Comparison of ENCODE assay signal across 9 cellular contexts in genomic region chr5:177432143-177432904, GRCh38. TPM values are rescaled to one million over a fixed set of nuclear protein-coding genes. Genes with fewer than 3 reads are reported as not detected.
DNase-seq lines count a peak whose midpoint lies in the region; ATAC-seq and TF ChIP-seq lines count a peak whose summit lies in the region.
"Had no signal": no experiment of that assay in that cellular context is flagged by ENCODE, and none has a peak within 500 bp of the region (broad histone marks: within the 10 kb centered on the region; RNA-seq: fewer than 3 reads in every experiment).

No MANE protein-coding gene starts in this region.

- ATAC-seq in HG03378 (IDR thresholded peaks at IDR 0.05; ENCODE audit: unreplicated experiment) (peak; percentile 2), PC-3 (no peak)
- ATAC-seq in activated CD8-positive, alpha-beta T cell treated with anti-CD3 and anti-CD28 coated beads, Interleukin-2, amount 10 ng/mL, durations not matched to agents 7 days and 5 days = no peak

- H3K36me3 ChIP-seq in PC-3 (ENCODE audit: low read depth, low read length) = peaks cover 11% of the 10 kb centered on the region; the same call in 1 of the 2 replicates

- no peak for TF ChIP-seq CTCF in PC-3 (conservative IDR thresholded peaks at IDR 0.05; ENCODE audit: low read depth, low read length)

- POLR2A ChIA-PET in activated CD8-positive, alpha-beta T cell treated with anti-CD3 and anti-CD28 coated beads, Interleukin-2, amount 10 ng/mL, durations not matched to agents 7 days and 5 days (lab: Charles Lee) = interaction anchor here (1.1 to 10.3 kb wide), 8 partner anchors 14 to 81 kb away, joined by 3 to 245 read pairs (median 4); partner anchors contain the start of genes F12, LMAN2 and PRR7
- POLR2A ChIA-PET in PC-3 (lab: Charles Lee; ENCODE audit: unreplicated experiment) = interaction anchor here (0.6 kb wide), 1 partner anchor 895 kb away, joined by 3 read pairs; the partner anchor contains the start of gene RNF44

- peaks cover 89% of the 10 kb centered on the region for H3K36me3 Mint-ChIP-seq in activated CD8-positive, alpha-beta T cell treated with anti-CD3 and anti-CD28 coated beads, Interleukin-2, amount 10 ng/mL, durations not matched to agents 7 days and 5 days (ENCODE audit: low read depth)
- peaks cover 76% of the 10 kb centered on the region for H3K36me3 Mint-ChIP-seq in stimulated activated naive CD8-positive, alpha-beta T cell treated with anti-CD3 and anti-CD28 coated beads, Interleukin-15, Interleukin-2, amounts not matched to agents 100 ng/mL and 50 ng/mL, for 24 hours (ENCODE audit: low read depth)

- H3K79me2 ChIP-seq in PC-3 (ENCODE audit: low read length) = peaks cover 24% of the 10 kb centered on the region

- peaks cover 8% of the 10 kb centered on the region for H3K4me1 ChIP-seq in PC-3 (ENCODE audit: insufficient read depth, low read length)

- H3K9me2 ChIP-seq in PC-3 (replicated peaks; ENCODE audit: low read length) = no peaks in the 10 kb centered on the region

- no peak for DNase-seq in activated CD8-positive, alpha-beta T cell treated with anti-CD3 and anti-CD28 coated beads, Interleukin-2, amount 10 ng/mL, durations not matched to agents 7 days and 5 days
- DNase-seq in hippocampal formation (lab: John Stamatoyannopoulos, UW) (peak; percentile 35 to 56), PC-3 (no peak), NCI-H2029 (lab: John Stamatoyannopoulos, UW) (no peak), COLO829 (ENCODE audit: low spot score) (no peak)
- DNase-seq: GOT3, kidney glomerular epithelial cell had no signal

- no peak overlapping the region for H2AFZ ChIP-seq in PC-3 (ENCODE audit: low read length)

- no peak overlapping the region for H3K9ac ChIP-seq in PC-3 (ENCODE audit: low read length)

- no peaks in the 10 kb centered on the region for H3K9me3 Mint-ChIP-seq in activated CD8-positive, alpha-beta T cell treated with anti-CD3 and anti-CD28 coated beads, Interleukin-2, amount 10 ng/mL, durations not matched to agents 7 days and 5 days (ENCODE audit: insufficient read depth)
- no peaks in the 10 kb centered on the region for H3K9me3 Mint-ChIP-seq in stimulated activated naive CD8-positive, alpha-beta T cell treated with anti-CD3 and anti-CD28 coated beads, Interleukin-15, Interleukin-2, amounts not matched to agents 100 ng/mL and 50 ng/mL, for 24 hours

- no TSS peak for BruUV-seq in PC-3 (replicated peaks; lab: Mats Ljungman, UMichigan)

- no peak overlapping the region for H3K27ac ChIP-seq in PC-3 (ENCODE audit: low read length)

- CTCF ChIA-PET in activated CD8-positive, alpha-beta T cell treated with anti-CD3 and anti-CD28 coated beads, Interleukin-2, amount 10 ng/mL, durations not matched to agents 7 days and 5 days (lab: Charles Lee) = interaction anchor here (0.7 to 14.1 kb wide), 15 partner anchors 8 to 122 kb away, joined by 3 to 252 read pairs (median 6); partner anchors contain the start of gene PRR7
- CTCF ChIA-PET in PC-3 (lab: Charles Lee) = no interaction called here

- H3K4me3 Mint-ChIP-seq in activated CD8-positive, alpha-beta T cell treated with anti-CD3 and anti-CD28 coated beads, Interleukin-2, amount 10 ng/mL, durations not matched to agents 7 days and 5 days = peak overlapping the region; percentile 97
- peak overlapping the region; percentile 95 for H3K4me3 Mint-ChIP-seq in stimulated activated naive CD8-positive, alpha-beta T cell treated with anti-CD3 and anti-CD28 coated beads, Interleukin-15, Interleukin-2, amounts not matched to agents 100 ng/mL and 50 ng/mL, for 24 hours

- H3K4me3 ChIP-seq in PC-3 (ENCODE audit: low read length) = no peak overlapping the region

- no peaks in the 10 kb centered on the region for H3F3A ChIP-seq in PC-3 (ENCODE audit: low read length, unreplicated experiment)

- H3K4me2 ChIP-seq in PC-3 (ENCODE audit: low read length) = no peak overlapping the region

- intact Hi-C loops in PC-3 (cut with micrococcal nuclease) = no loop called here

- H3K4me1 Mint-ChIP-seq in activated CD8-positive, alpha-beta T cell treated with anti-CD3 and anti-CD28 coated beads, Interleukin-2, amount 10 ng/mL, durations not matched to agents 7 days and 5 days (ENCODE audit: low read depth) = peaks cover 80% of the 10 kb centered on the region
- peaks cover 93% of the 10 kb centered on the region for H3K4me1 Mint-ChIP-seq in stimulated activated naive CD8-positive, alpha-beta T cell treated with anti-CD3 and anti-CD28 coated beads, Interleukin-15, Interleukin-2, amounts not matched to agents 100 ng/mL and 50 ng/mL, for 24 hours (ENCODE audit: low read depth)

- H3K9me3 ChIP-seq in PC-3 (ENCODE audit: low read length) = no peaks in the 10 kb centered on the region

- no peaks in the 10 kb centered on the region for H3K27me3 Mint-ChIP-seq in activated CD8-positive, alpha-beta T cell treated with anti-CD3 and anti-CD28 coated beads, Interleukin-2, amount 10 ng/mL, durations not matched to agents 7 days and 5 days (ENCODE audit: low read depth)
- H3K27me3 Mint-ChIP-seq in stimulated activated naive CD8-positive, alpha-beta T cell treated with anti-CD3 and anti-CD28 coated beads, Interleukin-15, Interleukin-2, amounts not matched to agents 100 ng/mL and 50 ng/mL, for 24 hours = no peaks in the 10 kb centered on the region

- 0 out of 2 replicates have a peak, but pooled peaks cover 5% of the 10 kb centered on the region for H4K20me1 ChIP-seq in PC-3 (ENCODE audit: low read length)

- no peaks in the 10 kb centered on the region for H3K27me3 ChIP-seq in PC-3 (ENCODE audit: low read length)

- H3K27ac Mint-ChIP-seq in activated CD8-positive, alpha-beta T cell treated with anti-CD3 and anti-CD28 coated beads, Interleukin-2, amount 10 ng/mL, durations not matched to agents 7 days and 5 days = peak overlapping the region; percentile 93
- peak overlapping the region; percentile 97 for H3K27ac Mint-ChIP-seq in stimulated activated naive CD8-positive, alpha-beta T cell treated with anti-CD3 and anti-CD28 coated beads, Interleukin-15, Interleukin-2, amounts not matched to agents 100 ng/mL and 50 ng/mL, for 24 hours

RNA-seq across cellular contexts. Expression of gene GRK6, which starts 5.8 kb away (rescaled TPM):
- 100 to 1,000 TPM; 206 to 213 TPM for total RNA-seq in activated CD8-positive, alpha-beta T cell treated with anti-CD3 and anti-CD28 coated beads, Interleukin-2, amount 10 ng/mL, durations not matched to agents 7 days and 5 days
- 69.9 and 88.8 TPM in 2 replicates for total RNA-seq in PC-3 (2014; rRNA removed)

RNA-seq across cellular contexts. Expression of gene PRR7, which starts 14.3 kb away (rescaled TPM):
- total RNA-seq in activated CD8-positive, alpha-beta T cell treated with anti-CD3 and anti-CD28 coated beads, Interleukin-2, amount 10 ng/mL, durations not matched to agents 7 days and 5 days = 10 to 100 TPM in 1 of 2 experiments, 1 to 10 TPM in 1; 9.8 to 11.6 TPM
- 40.6 and 47.2 TPM in 2 replicates for total RNA-seq in PC-3 (2014; rRNA removed)

RNA-seq across cellular contexts. Expression of gene F12, which starts 23.0 kb away (rescaled TPM):
- 1 to 10 TPM; 3.2 to 3.5 TPM for total RNA-seq in activated CD8-positive, alpha-beta T cell treated with anti-CD3 and anti-CD28 coated beads, Interleukin-2, amount 10 ng/mL, durations not matched to agents 7 days and 5 days
- 31.0 and 36.8 TPM in 2 replicates for total RNA-seq in PC-3 (2014; rRNA removed)

RNA-seq across cellular contexts. Expression of gene PFN3, which starts 31.9 kb away (rescaled TPM):
- not detected for total RNA-seq in activated CD8-positive, alpha-beta T cell treated with anti-CD3 and anti-CD28 coated beads, Interleukin-2, amount 10 ng/mL, durations not matched to agents 7 days and 5 days
- not detected in 2 replicates for total RNA-seq in PC-3 (2014; rRNA removed)

RNA-seq across cellular contexts. Expression of gene DBN1, which starts 41.1 kb away (rescaled TPM):
- 100 to 1,000 TPM in 1 of 2 experiments, 10 to 100 TPM in 1; 92.9 to 104 TPM for total RNA-seq in activated CD8-positive, alpha-beta T cell treated with anti-CD3 and anti-CD28 coated beads, Interleukin-2, amount 10 ng/mL, durations not matched to agents 7 days and 5 days
- total RNA-seq in PC-3 (2014; rRNA removed) = 127 and 207 TPM in 2 replicates

Comparison
In these comparisons a context has a peak if more than half of its experiments do, and no peak if none do; other contexts are left out.
1. DNase-seq: peak in hippocampal formation (2 of 2); none in activated CD8-positive, alpha-beta T cell treated with anti-CD3 and anti-CD28 coated beads, Interleukin-2, amount 10 ng/mL, durations not matched to agents 7 days and 5 days (single experiment), PC-3 (single experiment), NCI-H2029 (single experiment) and COLO829 (single experiment).